In genomic region chr11:19951558-19952083, GRCh38 we compare ENCODE assay signal across 8 cellular contexts.
DNase-seq lines count a peak whose midpoint lies in the region; ATAC-seq and FAIRE-seq lines count a peak whose summit lies in the region.

No MANE protein-coding gene starts in this region.

- peaks cover 45% of the 10 kb centered on the region for H3K36me3 ChIP-seq in adipocyte (ENCODE audit: control insufficient read depth, insufficient read depth, low read length, severe bottlenecking)
- peaks cover 78% of the 10 kb centered on the region for H3K36me3 ChIP-seq in skeletal muscle satellite cell (ENCODE audit: insufficient read depth, low read length)

- peak; percentile 73 for ATAC-seq in HG03108 (IDR thresholded peaks at IDR 0.05; ENCODE audit: unreplicated experiment)

- H3K4me1 ChIP-seq in adipocyte (ENCODE audit: control insufficient read depth, insufficient read depth, low read length): peaks cover 53% of the 10 kb centered on the region
- peaks cover 42% of the 10 kb centered on the region for H3K4me1 ChIP-seq in skeletal muscle satellite cell (ENCODE audit: control insufficient read depth, insufficient read depth, low read length)

- peak overlapping the region; percentile 24 for H3K9ac ChIP-seq in adipocyte (ENCODE audit: low read length)
- H3K9ac ChIP-seq in skeletal muscle satellite cell (ENCODE audit: low read depth, low read length): peak overlapping the region; percentile 6

- H3K9me3 ChIP-seq in adipocyte (ENCODE audit: control insufficient read depth, low read length) (no peaks in the 10 kb centered on the region), skeletal muscle satellite cell (replicated peaks; ENCODE audit: low read length) (no peaks in the 10 kb centered on the region)

- no peak overlapping the region for H3K4me2 ChIP-seq in skeletal muscle satellite cell (ENCODE audit: low read length)

- H3K27me3 ChIP-seq in adipocyte (replicated peaks; ENCODE audit: control insufficient read depth, insufficient read depth, low read length): no peaks in the 10 kb centered on the region
- no peaks in the 10 kb centered on the region for H3K27me3 ChIP-seq in skeletal muscle satellite cell (ENCODE audit: control insufficient read depth, insufficient read depth, low read length)

- peak; percentile 84 for FAIRE-seq in GM19239 (lab: Jason Lieb, UNC)

- H3K4me3 ChIP-seq in adipocyte (ENCODE audit: low read length) (no peak overlapping the region), skeletal muscle satellite cell (ENCODE audit: low read length) (no peak overlapping the region)

- DNase-seq in DMS153 (lab: John Stamatoyannopoulos, UW) (peak; percentile 45), GM19239 (ENCODE audit: insufficient read length, low spot score) (peak; percentile 32), NCI-H2227 (lab: John Stamatoyannopoulos, UW; ENCODE audit: unreplicated experiment) (peak; percentile 81), adipocyte (ENCODE audit: low read depth) (peak; percentile 90), hepatic stellate cell (ENCODE audit: low spot score) (peak; percentile 19), GDM1 (lab: John Stamatoyannopoulos, UW) (no peak)
